Comparison of ENCODE assay signal across 8 cellular contexts in genomic region chr6:46410330-46410953, GRCh38.
DNase-seq lines count a peak whose midpoint lies in the region; ATAC-seq and TF ChIP-seq lines count a peak whose summit lies in the region.

No MANE protein-coding gene starts in this region.

- no peaks in the 10 kb centered on the region for H3K4me1 ChIP-seq in Panc1 (ENCODE audit: control insufficient read depth, insufficient read depth, low read length)

- no peaks in the 10 kb centered on the region for H3K36me3 ChIP-seq in Panc1 (ENCODE audit: control insufficient read depth, insufficient read depth, low read length)

- no peaks in the 10 kb centered on the region for H3K9me3 Mint-ChIP-seq in neural crest cell

- POLR2A ChIA-PET in Panc1 (lab: Charles Lee), result no interaction called here

- H3K4me1 Mint-ChIP-seq in neural crest cell, result no peaks in the 10 kb centered on the region

- H3K27ac Mint-ChIP-seq in neural crest cell (ENCODE audit: unreplicated experiment), result no peak overlapping the region

- H3K4me3 Mint-ChIP-seq in neural crest cell, result no peak overlapping the region

- in situ Hi-C loops in G401 (cut with HindIII; ENCODE audit: low sequenced_read_pairs) (no loop called here), Panc1 (cut with HindIII; ENCODE audit: low pct_unique_long_range_greater_than_20kb, low sequenced_read_pairs) (no loop called here)

- no peaks in the 10 kb centered on the region for H3K36me3 Mint-ChIP-seq in neural crest cell (ENCODE audit: low read depth)

- BruUV-seq in Panc1 (replicated peaks; lab: Mats Ljungman, UMichigan), result no TSS peak

- H3K27me3 ChIP-seq in Panc1 (ENCODE audit: control insufficient read depth, insufficient read depth, low read length), result peaks cover 2% of the 10 kb centered on the region; the same call in 1 of the 2 replicates

- DNase-seq in G401 (ENCODE audit: low spot score) (peak; percentile 84), HuH-7 (ENCODE audit: low spot score) (peak; percentile 38), Panc1 (ENCODE audit: low read depth, low spot score) (peak; percentile 12), epithelial cell of proximal tubule (ENCODE audit: low read depth) (peak; percentile 13), neural crest cell (ENCODE audit: low read depth, low spot score) (no peak)
- DNase-seq in activated CD8-positive, alpha-beta memory T cell treated with anti-CD3 and anti-CD28 coated beads, Interleukin-2, amount 50 U/mL, for 48 hours, result no peak

- no peak overlapping the region for H3K4me3 ChIP-seq in Panc1 (ENCODE audit: low read depth in 2 of 2, low read length in 2 of 2)
- no peak overlapping the region for H3K4me3 ChIP-seq in epithelial cell of proximal tubule (ENCODE audit: low read depth, low read length)

- no peak overlapping the region for H3K27ac ChIP-seq in Panc1 (ENCODE audit: low read length)

- H3K27me3 Mint-ChIP-seq in neural crest cell (ENCODE audit: low read depth), result no peaks in the 10 kb centered on the region

- CTCF ChIA-PET in Panc1 (lab: Charles Lee), result interaction anchor here (0.7 to 1.3 kb wide), 3 partner anchors 41 to 480 kb away, joined by 3 to 9 read pairs (median 6); no protein-coding TSS in a partner anchor

- intact Hi-C loops in Panc1 (cut with micrococcal nuclease; ENCODE audit: unreplicated experiment), result loop anchor here (1.0 to 2.0 kb wide), 3 partner anchors 189 to 480 kb away; no protein-coding TSS in a partner anchor

- no peaks in the 10 kb centered on the region for H3K9me3 ChIP-seq in Panc1 (ENCODE audit: control insufficient read depth, insufficient read depth, low read depth, low read length)

- TF ChIP-seq CTCF in Panc1 (IDR thresholded peaks at IDR 0.05) (peak; percentile 73; the same call in 1 of the 2 replicates), epithelial cell of proximal tubule (conservative IDR thresholded peaks at IDR 0.05; ENCODE audit: low read depth, low read length) (peak; percentile 82), neural crest cell (conservative IDR thresholded peaks at IDR 0.05) (peak; percentile 73)

- no peak for ATAC-seq in Panc1
- ATAC-seq in HG03565 (IDR thresholded peaks at IDR 0.05; ENCODE audit: unreplicated experiment), result no peak
- ATAC-seq in HG02884 (IDR thresholded peaks at IDR 0.05; ENCODE audit: unreplicated experiment), result no peak

Comparison
In these comparisons a context has a peak if more than half of its experiments do, and no peak if none do; other contexts are left out.
1. DNase-seq: peak in G401 (single experiment), HuH-7 (single experiment), Panc1 (single experiment) and epithelial cell of proximal tubule (single experiment); none in neural crest cell (single experiment) and activated CD8-positive, alpha-beta memory T cell treated with anti-CD3 and anti-CD28 coated beads, Interleukin-2, amount 50 U/mL, for 48 hours (single experiment).
2. Peak in every context shown above with its lines, with median percentiles within 50 percentile points of each other: CTCF ChIP-seq.